In genomic region chr6:112439010-112439409, GRCh38 we compare ENCODE assay signal across 15 cellular contexts.
"Had no signal": no experiment of that assay in that cellular context is flagged by ENCODE, and none has a peak within 500 bp of the region (broad histone marks: within the 10 kb centered on the region; RNA-seq: fewer than 3 reads in every experiment).

No MANE protein-coding gene starts in this region.

- H3K27me3 Mint-ChIP-seq: activated CD8-positive, alpha-beta T cell treated with anti-CD3 and anti-CD28 coated beads for 36 hours; central memory CD8-positive, alpha-beta T cell; dendritic cell treated with granulocyte-macrophage colony-stimulating factor and Interleukin-4, amounts not matched to agents 40 ng/mL and 50 ng/mL, for 4 days; natural killer cell treated with Interleukin-12 subunit alpha and Interleukin-12 subunit beta and Interleukin-15 and Interleukin-18, amount 100 ng/mL, for 72 hours had no signal

- H3K4me3 Mint-ChIP-seq: activated CD8-positive, alpha-beta T cell treated with anti-CD3 and anti-CD28 coated beads for 36 hours; activated T-helper 1 cell treated with anti-CD3 and anti-CD28 coated beads, Interleukin-12 subunit alpha, Interleukin-12 subunit beta, Interleukin-2, Interleukin-4 antibody, amounts not matched to agents 30 ng/mL and 10 ng/mL and 1 ng/mL, durations not matched to agents 14 hours and 24 hours and 36 hours; central memory CD8-positive, alpha-beta T cell; dendritic cell treated with granulocyte-macrophage colony-stimulating factor and Interleukin-4, amounts not matched to agents 40 ng/mL and 50 ng/mL, for 4 days; immature natural killer cell; natural killer cell treated with Interleukin-12 subunit alpha and Interleukin-12 subunit beta and Interleukin-15 and Interleukin-18, amount 100 ng/mL, for 72 hours had no signal

- H3K4me1 ChIP-seq: vagina had no signal

- H3K27ac Mint-ChIP-seq: activated CD8-positive, alpha-beta T cell treated with anti-CD3 and anti-CD28 coated beads for 36 hours; activated T-helper 1 cell treated with anti-CD3 and anti-CD28 coated beads, Interleukin-12 subunit alpha, Interleukin-12 subunit beta, Interleukin-2, Interleukin-4 antibody, amounts not matched to agents 30 ng/mL and 10 ng/mL and 1 ng/mL, durations not matched to agents 14 hours and 24 hours and 36 hours; dendritic cell treated with granulocyte-macrophage colony-stimulating factor and Interleukin-4, amounts not matched to agents 40 ng/mL and 50 ng/mL, for 4 days; immature natural killer cell; natural killer cell treated with Interleukin-12 subunit alpha and Interleukin-12 subunit beta and Interleukin-15 and Interleukin-18, amount 100 ng/mL, for 72 hours had no signal

- DNase-seq: activated CD8-positive, alpha-beta T cell treated with anti-CD3 and anti-CD28 coated beads for 36 hours; activated naive CD4-positive, alpha-beta T cell treated with Interleukin-2 at 50 U/mL for 16 hours; erythroblast; glutamatergic neuron; immature natural killer cell; left cardiac atrium; mammary epithelial cell; T-helper 9 cell; thyroid gland had no signal

- H3K4me1 Mint-ChIP-seq: central memory CD8-positive, alpha-beta T cell; immature natural killer cell had no signal

- H3K9me3 ChIP-seq: thyroid gland, vagina had no signal

- H3K27me3 ChIP-seq: thyroid gland, vagina had no signal

- H3K4me3 ChIP-seq: thyroid gland, vagina had no signal

- H3K36me3 ChIP-seq: thyroid gland, vagina had no signal

- H3K36me3 Mint-ChIP-seq: immature natural killer cell; natural killer cell treated with Interleukin-12 subunit alpha and Interleukin-12 subunit beta and Interleukin-15 and Interleukin-18, amount 100 ng/mL, for 72 hours had no signal

- H3K27ac ChIP-seq: thyroid gland, vagina, VCaP had no signal

- H3K9me3 Mint-ChIP-seq: activated CD8-positive, alpha-beta T cell treated with anti-CD3 and anti-CD28 coated beads for 36 hours; activated T-helper 1 cell treated with anti-CD3 and anti-CD28 coated beads, Interleukin-12 subunit alpha, Interleukin-12 subunit beta, Interleukin-2, Interleukin-4 antibody, amounts not matched to agents 30 ng/mL and 10 ng/mL and 1 ng/mL, durations not matched to agents 14 hours and 24 hours and 36 hours; central memory CD8-positive, alpha-beta T cell; dendritic cell treated with granulocyte-macrophage colony-stimulating factor and Interleukin-4, amounts not matched to agents 40 ng/mL and 50 ng/mL, for 4 days; natural killer cell treated with Interleukin-12 subunit alpha and Interleukin-12 subunit beta and Interleukin-15 and Interleukin-18, amount 100 ng/mL, for 72 hours had no signal

- ATAC-seq: activated CD8-positive, alpha-beta T cell treated with anti-CD3 and anti-CD28 coated beads for 36 hours; natural killer cell treated with Interleukin-12 subunit alpha and Interleukin-12 subunit beta and Interleukin-15 and Interleukin-18, amount 100 ng/mL, for 72 hours had no signal
